8 cellular contexts compared by ENCODE assay signal in genomic region chr2:236177967-236178909, GRCh38. TPM values are rescaled to one million over a fixed set of nuclear protein-coding genes. Genes with fewer than 3 reads are reported as not detected.
DNase-seq lines count a peak whose midpoint lies in the region; ATAC-seq and TF ChIP-seq lines count a peak whose summit lies in the region.

No MANE protein-coding gene starts in this region.

- H3K36me3 ChIP-seq in mesendoderm (ENCODE audit: control insufficient read depth, insufficient read depth, low read length) (no peaks in the 10 kb centered on the region), testis (ENCODE audit: low read depth, missing control alignments) (no peaks in the 10 kb centered on the region)

- peak overlapping the region; percentile 39 for H3K9ac ChIP-seq in mesendoderm (ENCODE audit: low read length)

- peak overlapping the region; percentile 65 for H3K56ac ChIP-seq in mesendoderm (ENCODE audit: low read length)

- no peak overlapping the region for H2AK5ac ChIP-seq in mesendoderm (ENCODE audit: low read length)

- H2BK5ac ChIP-seq in mesendoderm (ENCODE audit: low read length) = no peak overlapping the region

- WGBS in mesendoderm (ENCODE audit: extremely low coverage, insufficient coverage, low lambda C conversion rate) = no CpG with 5 or more reads among the region's 69 CpGs
- 3% methylated on average over 53 to 61 of the region's 69 CpGs for WGBS in testis, 2 donors

- H3K79me1 ChIP-seq in mesendoderm (ENCODE audit: low read length) = no peaks in the 10 kb centered on the region

- H3K27me3 Mint-ChIP-seq in Calu3 (ENCODE audit: unreplicated experiment) (no peaks in the 10 kb centered on the region), endothelial cell (ENCODE audit: unreplicated experiment) (peaks cover 15% of the 10 kb centered on the region)

- H4K5ac ChIP-seq in mesendoderm (ENCODE audit: low read length) = no peak overlapping the region

- H2BK120ac ChIP-seq in mesendoderm (ENCODE audit: low read depth, low read length) = no peak overlapping the region

- TF ChIP-seq POLR2A in testis (IDR thresholded peaks at IDR 0.05) = no peak

- CTCF ChIA-PET in Calu3 (lab: Charles Lee) = interaction anchor here (0.5 to 1.6 kb wide), 3 partner anchors 19 to 399 kb away, joined by 3 to 4 read pairs (median 4); no protein-coding TSS in a partner anchor

- H3K4me1 Mint-ChIP-seq in Calu3 (ENCODE audit: low read depth, unreplicated experiment) (peaks cover 49% of the 10 kb centered on the region), endothelial cell (ENCODE audit: unreplicated experiment) (peaks cover 25% of the 10 kb centered on the region)

- DNase-seq in Calu3 (peak; percentile 90), HT1080 (ENCODE audit: low read depth) (peak; percentile 69), SW 1271 (lab: John Stamatoyannopoulos, UW) (peak; percentile 59 to 79), endothelial cell (ENCODE audit: low spot score) (peak; percentile 92), mesendoderm (peak; percentile 84), testis (peak; percentile 83), GM19240 (ENCODE audit: insufficient read length, low spot score) (no peak)

- H4K8ac ChIP-seq in mesendoderm (ENCODE audit: low read depth, low read length) = no peak overlapping the region

- H3K27ac Mint-ChIP-seq in Calu3 (ENCODE audit: unreplicated experiment) (peak overlapping the region; percentile 84), endothelial cell (ENCODE audit: unreplicated experiment) (no peak overlapping the region)

- no peak overlapping the region for H3K23ac ChIP-seq in mesendoderm (ENCODE audit: low read length)

- TF ChIP-seq CTCF in Calu3 (IDR thresholded peaks at IDR 0.05; ENCODE audit: unreplicated experiment) (peak; percentile 79), endothelial cell (IDR thresholded peaks at IDR 0.05; ENCODE audit: unreplicated experiment) (peak; percentile 93), testis (IDR thresholded peaks at IDR 0.05) (peak; percentile 60 to 81 (median 73))

- H3K18ac ChIP-seq in mesendoderm (ENCODE audit: low read length) = no peak overlapping the region

- H3K9me3 Mint-ChIP-seq in Calu3 (ENCODE audit: low read depth, unreplicated experiment) (no peaks in the 10 kb centered on the region), endothelial cell (ENCODE audit: unreplicated experiment) (no peaks in the 10 kb centered on the region)

- H3K36me3 Mint-ChIP-seq in Calu3 (ENCODE audit: insufficient read depth, unreplicated experiment) (peaks cover 21% of the 10 kb centered on the region), endothelial cell (ENCODE audit: low read depth, unreplicated experiment) (no peaks in the 10 kb centered on the region)

- no peaks in the 10 kb centered on the region for H3K9me3 ChIP-seq in testis

- no peaks in the 10 kb centered on the region for H3K79me2 ChIP-seq in mesendoderm (ENCODE audit: control insufficient read depth, insufficient read depth, low read length)

- no peak overlapping the region for H3K4ac ChIP-seq in mesendoderm (ENCODE audit: low read depth, low read length)

- H3K4me3 Mint-ChIP-seq in Calu3 (ENCODE audit: low read depth, unreplicated experiment) (peak overlapping the region; percentile 86), endothelial cell (ENCODE audit: unreplicated experiment) (peak overlapping the region; percentile 65)

- intact Hi-C loops in Calu3 (cut with micrococcal nuclease; ENCODE audit: unreplicated experiment) (loop anchor here (5.0 kb wide), 2 partner anchors 231 to 411 kb away; no protein-coding TSS in a partner anchor), testis (cut with DNase I; ENCODE audit: low total_unique reads) (no loop called here)

- ATAC-seq in GM19035 (IDR thresholded peaks at IDR 0.05; ENCODE audit: unreplicated experiment) = no peak

- H2BK15ac ChIP-seq in mesendoderm (replicated peaks; ENCODE audit: low read depth) = no peak overlapping the region

- H3K4me3 ChIP-seq in mesendoderm (ENCODE audit: low read length) (no peak overlapping the region), testis (peak overlapping the region; percentile 29 to 51)

- BruUV-seq in Calu3 (replicated peaks; lab: Mats Ljungman, UMichigan) = no TSS peak

- H3K4me1 ChIP-seq in mesendoderm (ENCODE audit: control insufficient read depth, low read depth, low read length) (peaks cover 2% of the 10 kb centered on the region), testis (peaks cover 5% of the 10 kb centered on the region)

- H3K27me3 ChIP-seq in mesendoderm (ENCODE audit: insufficient read depth, low read length, poor library complexity) (peaks cover 35% of the 10 kb centered on the region), testis (no peaks in the 10 kb centered on the region)

- peak overlapping the region; percentile 58 for H3K4me2 ChIP-seq in mesendoderm (ENCODE audit: low read length)

- no peak overlapping the region for H3K27ac ChIP-seq in mesendoderm (ENCODE audit: low read depth, low read length)
- no peak overlapping the region for H3K27ac ChIP-seq in testis

RNA-seq across cellular contexts. Expression of gene GBX2, which starts 10.1 kb away (rescaled TPM):
- 2.2 and 2.4 TPM in 2 replicates for total RNA-seq in Calu3 (2022)
- 1.9 and 3.7 TPM in 2 replicates for total RNA-seq in HT1080 (2014; rRNA removed; shearing (Covaris generic))
- 2.1 and 2.3 TPM in 2 replicates for polyA plus RNA-seq in HT1080 (2015; cell fraction: cytosol; rRNA removed)
- polyA plus RNA-seq in HT1080 (2015; cell fraction: nucleus; rRNA removed) = 0.75 and 0.82 TPM in 2 replicates
- 3.5 TPM for total RNA-seq in endothelial cell (ENCODE audit: unreplicated experiment)
- polyA plus RNA-seq in mesendoderm (2013, experiment 1 of 2) = 1.2 TPM
- 1.3 TPM for polyA plus RNA-seq in mesendoderm (2013, experiment 2 of 2)
- total RNA-seq in testis = under 1 TPM; 0.47 to 0.56 TPM
- 0.90 TPM for polyA plus RNA-seq in testis (ENCODE audit: insufficient read depth, low read depth, low replicate concordance)
